7 cellular contexts compared by ENCODE assay signal in the genomic region with DNA sequence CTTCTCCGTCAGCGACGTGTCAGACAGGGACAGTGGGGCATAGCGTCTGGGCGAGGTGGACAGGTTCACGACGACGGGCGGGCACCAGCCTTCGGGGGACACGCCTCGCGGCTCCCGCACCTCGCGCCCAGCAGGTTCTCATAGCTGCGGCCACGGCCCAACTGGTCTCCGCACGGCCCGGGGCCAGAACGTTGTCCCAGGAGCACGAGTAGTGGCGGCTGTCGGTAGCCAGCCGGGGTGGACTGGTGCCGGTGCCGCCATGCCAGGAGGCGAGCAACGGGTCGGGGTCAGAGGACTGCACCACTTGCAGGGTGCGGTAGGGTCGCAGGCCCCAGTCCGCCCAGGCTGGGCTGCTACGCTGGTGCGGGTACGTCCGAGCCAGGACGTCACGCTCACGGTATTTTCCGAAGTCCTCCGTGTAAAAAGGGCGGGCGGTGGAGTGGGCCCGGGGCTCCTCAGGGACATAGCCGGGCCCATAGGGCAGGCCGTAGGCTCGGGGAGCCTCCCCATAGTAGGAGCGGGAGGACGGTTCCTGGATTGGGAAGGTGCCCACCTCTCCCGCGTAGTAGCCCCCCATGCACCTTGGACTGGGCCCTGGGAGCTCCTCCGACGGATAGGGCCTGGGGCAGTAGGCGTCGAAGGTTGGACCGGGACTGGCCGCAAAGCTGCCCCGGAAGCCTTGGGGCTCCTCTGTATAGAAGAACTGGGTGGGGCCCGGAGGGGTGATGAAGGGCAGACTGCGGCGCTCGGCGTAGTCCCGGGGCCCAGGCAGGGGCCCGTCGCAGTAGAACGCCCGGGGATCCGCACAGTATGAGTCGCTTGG.
DNase-seq lines count a peak whose midpoint lies in the region; ATAC-seq, FAIRE-seq and TF ChIP-seq lines count a peak whose summit lies in the region.
"Not testable (repeated sequence)": the region's sequence is repeated elsewhere in the genome, so short reads cannot be mapped to it uniquely, and the experiment has no call there.

No MANE protein-coding gene starts in this region.

- TF ChIP-seq CTCF in GM10266 (IDR thresholded peaks at IDR 0.05; ENCODE audit: control insufficient read depth, insufficient read depth, low read depth, missing control alignments); kidney (IDR thresholded peaks at IDR 0.05; ENCODE audit: borderline replicate concordance, extremely low read depth, insufficient read depth): not testable (repeated sequence)

- H3K27me3 ChIP-seq in right cardiac atrium (ENCODE audit: control insufficient read depth, insufficient read depth): not testable (repeated sequence)

- H3K4me1 ChIP-seq in right cardiac atrium (ENCODE audit: control insufficient read depth, insufficient read depth, low read length); kidney (ENCODE audit: control insufficient read depth in 1 of 2, insufficient read depth in 1 of 2, low read depth in 1 of 2, low read length in 2 of 2): not testable (repeated sequence)

- H3K27ac ChIP-seq in right cardiac atrium (ENCODE audit: low read length); kidney (ENCODE audit: low read depth in 2 of 2, low read length in 2 of 2): not testable (repeated sequence)

- ATAC-seq in right cardiac atrium: not testable (repeated sequence)
- peak; percentile 26 for ATAC-seq in stimulated activated naive CD8-positive, alpha-beta T cell treated with anti-CD3 and anti-CD28 coated beads, Interleukin-15, amount 100 ng/mL, for 72 hours

- H3K9ac ChIP-seq in kidney (ENCODE audit: low read length in 2 of 2): not testable (repeated sequence)

- DNase-seq in AG20443 (ENCODE audit: low spot score) (peak; percentile 1), GM10266 (ENCODE audit: extremely low spot score) (peak; percentile 4), right cardiac atrium (peak in 2 of 3 donors; percentile 41 to 50), kidney (peak; percentile 72), posterior vena cava (ENCODE audit: low spot score) (peak; percentile 73)
- DNase-seq in activated CD4-positive, alpha-beta T cell treated with anti-CD3 and anti-CD28 coated beads, Interleukin-2, amount 10 ng/mL, durations not matched to agents 24 days and 14 days: peak; percentile 26
- DNase-seq in stimulated activated naive CD8-positive, alpha-beta T cell treated with anti-CD3 and anti-CD28 coated beads, Interleukin-15, amount 100 ng/mL, for 72 hours: not testable (repeated sequence)

- not testable (repeated sequence) for H3K4me3 Mint-ChIP-seq in activated CD4-positive, alpha-beta T cell treated with anti-CD3 and anti-CD28 coated beads, Interleukin-2, amount 10 ng/mL, durations not matched to agents 24 days and 14 days; stimulated activated naive CD8-positive, alpha-beta T cell treated with anti-CD3 and anti-CD28 coated beads, Interleukin-15, amount 100 ng/mL, for 72 hours

- not testable (repeated sequence) for H3K9me3 Mint-ChIP-seq in activated CD4-positive, alpha-beta T cell treated with anti-CD3 and anti-CD28 coated beads, Interleukin-2, amount 10 ng/mL, durations not matched to agents 24 days and 14 days; stimulated activated naive CD8-positive, alpha-beta T cell treated with anti-CD3 and anti-CD28 coated beads, Interleukin-15, amount 100 ng/mL, for 72 hours

- H3K4me3 ChIP-seq in right cardiac atrium (ENCODE audit: low read length); kidney (ENCODE audit: low read length in 2 of 2): not testable (repeated sequence)

- not testable (repeated sequence) for H3K36me3 Mint-ChIP-seq in activated CD4-positive, alpha-beta T cell treated with anti-CD3 and anti-CD28 coated beads, Interleukin-2, amount 10 ng/mL, durations not matched to agents 24 days and 14 days (ENCODE audit: low read depth)

- 92% methylated on average over 72 of the region's 72 CpGs for WGBS in right cardiac atrium

- intact Hi-C loops in activated CD4-positive, alpha-beta T cell treated with anti-CD3 and anti-CD28 coated beads, Interleukin-2, amount 10 ng/mL, durations not matched to agents 24 days and 14 days (cut with micrococcal nuclease); right cardiac atrium (cut with DNase I); kidney (cut with DNase I); posterior vena cava (cut with DNase I): not testable (repeated sequence)

- not testable (repeated sequence) for H3K27me3 Mint-ChIP-seq in activated CD4-positive, alpha-beta T cell treated with anti-CD3 and anti-CD28 coated beads, Interleukin-2, amount 10 ng/mL, durations not matched to agents 24 days and 14 days; stimulated activated naive CD8-positive, alpha-beta T cell treated with anti-CD3 and anti-CD28 coated beads, Interleukin-15, amount 100 ng/mL, for 72 hours

- H3K27ac Mint-ChIP-seq in activated CD4-positive, alpha-beta T cell treated with anti-CD3 and anti-CD28 coated beads, Interleukin-2, amount 10 ng/mL, durations not matched to agents 24 days and 14 days; stimulated activated naive CD8-positive, alpha-beta T cell treated with anti-CD3 and anti-CD28 coated beads, Interleukin-15, amount 100 ng/mL, for 72 hours: not testable (repeated sequence)

- H3K9me3 ChIP-seq in right cardiac atrium (ENCODE audit: control insufficient read depth, low read length); kidney (ENCODE audit: control insufficient read depth in 1 of 2, low read length in 2 of 2): not testable (repeated sequence)

- not testable (repeated sequence) for H3K4me1 Mint-ChIP-seq in activated CD4-positive, alpha-beta T cell treated with anti-CD3 and anti-CD28 coated beads, Interleukin-2, amount 10 ng/mL, durations not matched to agents 24 days and 14 days; stimulated activated naive CD8-positive, alpha-beta T cell treated with anti-CD3 and anti-CD28 coated beads, Interleukin-15, amount 100 ng/mL, for 72 hours

- not testable (repeated sequence) for H3K36me3 ChIP-seq in kidney (ENCODE audit: control insufficient read depth in 1 of 2, insufficient read depth in 2 of 2, low read length in 2 of 2)

- not testable (repeated sequence) for FAIRE-seq in kidney (lab: Jason Lieb, UNC)
